Comparison of ENCODE assay signal across 1 cellular context in genomic region chr19:56348289-56348877, GRCh38.
TF ChIP-seq lines count a peak whose summit lies in the region.

No MANE protein-coding gene starts in this region.

TF ChIP-seq in IMR-90, 13 proteins besides CTCF, POLR2A, EP300 and RAD21:
- no peak for TF ChIP-seq MXI1 (IDR thresholded peaks at IDR 0.05; ENCODE audit: borderline replicate concordance, low read depth, low read length)
